19 cellular contexts compared by ENCODE assay signal in the genomic region with DNA sequence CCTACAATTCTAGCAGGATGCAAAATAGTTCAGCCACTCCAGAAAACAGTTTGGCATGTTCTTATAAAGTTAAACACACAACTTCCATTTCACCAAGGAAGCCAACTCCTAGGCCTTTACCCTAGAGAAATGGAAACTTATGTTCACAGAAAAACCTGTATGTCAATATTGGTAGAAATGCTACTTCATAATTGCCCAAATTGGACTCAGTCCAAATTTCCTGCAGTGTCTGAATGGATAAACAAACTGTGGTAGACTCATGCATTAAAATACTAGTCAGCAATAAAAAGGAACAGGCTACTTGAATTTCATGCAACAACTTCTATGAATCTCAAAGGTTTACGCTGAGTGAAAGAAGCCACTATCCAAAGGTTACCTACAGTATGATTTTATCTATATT.
"Had no signal": no experiment of that assay in that cellular context is flagged by ENCODE, and none has a peak within 500 bp of the region (broad histone marks: within the 10 kb centered on the region; RNA-seq: fewer than 3 reads in every experiment).

No MANE protein-coding gene starts in this region.

- H3K9me3 Mint-ChIP-seq: type B pancreatic cell had no signal

- H3K36me3 Mint-ChIP-seq: naive B cell; stimulated activated effector memory CD8-positive, alpha-beta T cell treated with anti-CD3 and anti-CD28 coated beads, Interleukin-12 subunit alpha, Interleukin-12 subunit beta, amount 100 ng/mL, for 72 hours; type B pancreatic cell had no signal

- H3K4me3 Mint-ChIP-seq: naive B cell; nephron; stimulated activated effector memory CD8-positive, alpha-beta T cell treated with anti-CD3 and anti-CD28 coated beads, Interleukin-12 subunit alpha, Interleukin-12 subunit beta, amount 100 ng/mL, for 72 hours; type B pancreatic cell had no signal

- H3K27me3 Mint-ChIP-seq: naive B cell, progenitor cell of endocrine pancreas, type B pancreatic cell had no signal

- DNase-seq: dermis blood vessel endothelial cell; erythroblast; foreskin melanocyte; head of caudate nucleus; hypothalamus; kidney glomerular epithelial cell; mesendoderm; naive B cell; occipital lobe; pancreas; right cardiac atrium; stimulated activated CD4-positive, alpha-beta T cell treated with anti-CD3 and anti-CD28 coated beads, Interleukin-4, amount 100 ng/mL, for 1 hour; stimulated activated CD8-positive, alpha-beta memory T cell treated with anti-CD3 and anti-CD28 coated beads, Interleukin-4, amount 100 ng/mL, for 48 hours; stimulated activated naive CD8-positive, alpha-beta T cell treated with anti-CD3 and anti-CD28 coated beads, Interleukin-15, Interleukin-2, amounts not matched to agents 100 U/mL and 50 U/mL, for 24 hours; thyroid gland had no signal

- H3K27ac Mint-ChIP-seq: naive B cell; nephron; progenitor cell of endocrine pancreas; stimulated activated effector memory CD8-positive, alpha-beta T cell treated with anti-CD3 and anti-CD28 coated beads, Interleukin-12 subunit alpha, Interleukin-12 subunit beta, amount 100 ng/mL, for 72 hours; type B pancreatic cell had no signal

- H3K4me1 Mint-ChIP-seq: naive B cell; nephron; stimulated activated effector memory CD8-positive, alpha-beta T cell treated with anti-CD3 and anti-CD28 coated beads, Interleukin-12 subunit alpha, Interleukin-12 subunit beta, amount 100 ng/mL, for 72 hours had no signal
